Comparison of ENCODE assay signal across 1 cellular context in genomic region chr17:38654411-38655398, GRCh38.
TF ChIP-seq lines count a peak whose summit lies in the region.

No MANE protein-coding gene starts in this region.

TF ChIP-seq in HepG2, 621 proteins besides CTCF, POLR2A, EP300 and RAD21 (continues in another document):
- peak; percentile 7 for TF ChIP-seq TEAD3 (CRISPR knock-in tag; optimal IDR thresholded peaks at IDR 0.05; ENCODE audit: borderline replicate concordance)
- peak; percentile 81 for TF ChIP-seq ZMYM3 (CRISPR knock-in tag; IDR thresholded peaks at IDR 0.05)
- no peak for TF ChIP-seq GFI1 (CRISPR knock-in tag; IDR thresholded peaks at IDR 0.05; ENCODE audit: borderline replicate concordance)
- TF ChIP-seq NONO (IDR thresholded peaks at IDR 0.05): no peak
- TF ChIP-seq NONO (CRISPR knock-in tag; conservative IDR thresholded peaks at IDR 0.05): 0 out of 2 replicates have a peak, but pooled peaks have one; percentile 28
- TF ChIP-seq ZNF557 (CRISPR knock-in tag; IDR thresholded peaks at IDR 0.05): 0 out of 2 replicates have a peak, but pooled peaks have one; percentile 33
- 0 out of 2 replicates have a peak, but pooled peaks have one; percentile 36 for TF ChIP-seq ZNF607 (CRISPR knock-in tag; IDR thresholded peaks at IDR 0.05; ENCODE audit: borderline replicate concordance)
- no peak for TF ChIP-seq HDAC1 (CRISPR knock-in tag; IDR thresholded peaks at IDR 0.05)
- TF ChIP-seq CSRNP2 (CRISPR knock-in tag; conservative IDR thresholded peaks at IDR 0.05; ENCODE audit: low read depth): no peak
- TF ChIP-seq ZBTB10 (CRISPR knock-in tag; IDR thresholded peaks at IDR 0.05; ENCODE audit: borderline replicate concordance): no peak
- peak; percentile 46; the same call in 1 of the 2 replicates for TF ChIP-seq KDM2A (CRISPR knock-in tag; IDR thresholded peaks at IDR 0.05; ENCODE audit: borderline replicate concordance, low read depth)
- TF ChIP-seq RCOR2 (CRISPR knock-in tag; IDR thresholded peaks at IDR 0.05): peak; percentile 45; the same call in 1 of the 2 replicates
- no peak for TF ChIP-seq ZNF143 (CRISPR knock-in tag; IDR thresholded peaks at IDR 0.05)
- 0 out of 2 replicates have a peak, but pooled peaks have one; percentile 31 for TF ChIP-seq ZNF784 (CRISPR knock-in tag; IDR thresholded peaks at IDR 0.05; ENCODE audit: borderline replicate concordance)
- TF ChIP-seq ZNF891 (CRISPR knock-in tag; IDR thresholded peaks at IDR 0.05): peak; percentile 61; the same call in 1 of the 2 replicates
- 0 out of 2 replicates have a peak, but pooled peaks have one; percentile 5 for TF ChIP-seq ZBTB26 (CRISPR knock-in tag; IDR thresholded peaks at IDR 0.05; ENCODE audit: borderline replicate concordance)
- no peak for TF ChIP-seq CEBPZ (IDR thresholded peaks at IDR 0.05; ENCODE audit: low read length)
- 0 out of 2 replicates have a peak, but pooled peaks have one; percentile 35 for TF ChIP-seq NKX3-1 (CRISPR knock-in tag; IDR thresholded peaks at IDR 0.05)
- 0 out of 2 replicates have a peak, but pooled peaks have one; percentile 43 for TF ChIP-seq ZNF274 (CRISPR knock-in tag; IDR thresholded peaks at IDR 0.05)
- no peak for TF ChIP-seq MEIS1 (CRISPR knock-in tag; IDR thresholded peaks at IDR 0.05; ENCODE audit: borderline replicate concordance)
- peak; percentile 36 for TF ChIP-seq ZNF263 (CRISPR knock-in tag; IDR thresholded peaks at IDR 0.05)
- TF ChIP-seq ARID2 (CRISPR knock-in tag; IDR thresholded peaks at IDR 0.05; ENCODE audit: borderline replicate concordance): no peak
- TF ChIP-seq ZNF441 (CRISPR knock-in tag; IDR thresholded peaks at IDR 0.05; ENCODE audit: borderline replicate concordance): 0 out of 2 replicates have a peak, but pooled peaks have one; percentile 18
- no peak for TF ChIP-seq GABPA (IDR thresholded peaks at IDR 0.05; ENCODE audit: low read depth, low read length)
- TF ChIP-seq GABPA (CRISPR knock-in tag; IDR thresholded peaks at IDR 0.05; ENCODE audit: low read depth): peak; percentile 24; the same call in 1 of the 2 replicates
- TF ChIP-seq PATZ1 (CRISPR knock-in tag; IDR thresholded peaks at IDR 0.05): 0 out of 2 replicates have a peak, but pooled peaks have one; percentile 13
- 0 out of 2 replicates have a peak, but pooled peaks have one; percentile 16 for TF ChIP-seq ZNF703 (CRISPR knock-in tag; IDR thresholded peaks at IDR 0.05; ENCODE audit: borderline replicate concordance)
- TF ChIP-seq ZNF430 (CRISPR knock-in tag; IDR thresholded peaks at IDR 0.05): 0 out of 2 replicates have a peak, but pooled peaks have one; percentile 7
- 0 out of 2 replicates have a peak, but pooled peaks have one; percentile 6 for TF ChIP-seq ZNF136 (CRISPR knock-in tag; IDR thresholded peaks at IDR 0.05; ENCODE audit: low read depth)
- peak; percentile 49; the same call in 1 of the 2 replicates for TF ChIP-seq ZNF687 (CRISPR knock-in tag; IDR thresholded peaks at IDR 0.05)
- 0 out of 2 replicates have a peak, but pooled peaks have one; percentile 39 for TF ChIP-seq ZFP91 (CRISPR knock-in tag; IDR thresholded peaks at IDR 0.05; ENCODE audit: borderline replicate concordance)
- TF ChIP-seq ZNF747 (CRISPR knock-in tag; IDR thresholded peaks at IDR 0.05; ENCODE audit: borderline replicate concordance): 0 out of 2 replicates have a peak, but pooled peaks have one; percentile 29
- TF ChIP-seq GLI4 (CRISPR knock-in tag; IDR thresholded peaks at IDR 0.05; ENCODE audit: borderline replicate concordance): peak; percentile 50; the same call in 1 of the 2 replicates
- TF ChIP-seq ATF1 (CRISPR knock-in tag; IDR thresholded peaks at IDR 0.05): 0 out of 2 replicates have a peak, but pooled peaks have one; percentile 25
- 0 out of 2 replicates have a peak, but pooled peaks have one; percentile 55 for TF ChIP-seq ZNF354B (CRISPR knock-in tag; IDR thresholded peaks at IDR 0.05)
- TF ChIP-seq ZNF883 (CRISPR knock-in tag; IDR thresholded peaks at IDR 0.05; ENCODE audit: not compliant biosample characterization): peak; percentile 42
- TF ChIP-seq ZNF788 (CRISPR knock-in tag; IDR thresholded peaks at IDR 0.05; ENCODE audit: borderline replicate concordance): 0 out of 2 replicates have a peak, but pooled peaks have one; percentile 15
- 0 out of 2 replicates have a peak, but pooled peaks have one; percentile 59 for TF ChIP-seq RFXAP (CRISPR knock-in tag; IDR thresholded peaks at IDR 0.05; ENCODE audit: borderline replicate concordance)
- peak; percentile 43 for TF ChIP-seq ZNF18 (CRISPR knock-in tag; IDR thresholded peaks at IDR 0.05; ENCODE audit: insufficient replicate concordance)
